Comparison of ENCODE assay signal across 1 cellular context in genomic region chr9:136544549-136545064, GRCh38.
TF ChIP-seq lines count a peak whose summit lies in the region.

No MANE protein-coding gene starts in this region.

TF ChIP-seq in HEK293, 187 proteins besides CTCF, POLR2A, EP300 and RAD21 (continued from another document):
- no peak for TF ChIP-seq ZBTB49 (tag by site-specific recombination; IDR thresholded peaks at IDR 0.05; ENCODE audit: low read depth)
- no peak for TF ChIP-seq ZNF610 (tag by site-specific recombination; IDR thresholded peaks at IDR 0.05; ENCODE audit: borderline replicate concordance)
- TF ChIP-seq ZNF792 (tag by site-specific recombination; IDR thresholded peaks at IDR 0.05): no peak
- TF ChIP-seq ZNF121 (tag by site-specific recombination; IDR thresholded peaks at IDR 0.05): no peak
- TF ChIP-seq SCRT1 (tag by site-specific recombination; IDR thresholded peaks at IDR 0.05; ENCODE audit: borderline replicate concordance): no peak
- no peak for TF ChIP-seq HOXC10 (CRISPR knock-in tag; IDR thresholded peaks at IDR 0.05)
- TF ChIP-seq ZSCAN23 (tag by site-specific recombination; IDR thresholded peaks at IDR 0.05): no peak
- TF ChIP-seq ZNF433 (tag by site-specific recombination; IDR thresholded peaks at IDR 0.05; ENCODE audit: low read depth): no peak
- TF ChIP-seq WT1 (tag by site-specific recombination; IDR thresholded peaks at IDR 0.05): no peak
- no peak for TF ChIP-seq ZNF776 (tag by site-specific recombination; IDR thresholded peaks at IDR 0.05; ENCODE audit: borderline replicate concordance)
- TF ChIP-seq KLF7 (tag by site-specific recombination; IDR thresholded peaks at IDR 0.05; ENCODE audit: borderline replicate concordance): no peak; the same call in 1 of the 2 replicates
- TF ChIP-seq ZBTB7A (tag by site-specific recombination; IDR thresholded peaks at IDR 0.05; ENCODE audit: low read depth): no peak
- no peak for TF ChIP-seq ZFP41 (tag by site-specific recombination; IDR thresholded peaks at IDR 0.05; ENCODE audit: borderline replicate concordance)
- TF ChIP-seq REST (tag by site-specific recombination; IDR thresholded peaks at IDR 0.05): no peak
- no peak for TF ChIP-seq ZFP69B (tag by site-specific recombination; IDR thresholded peaks at IDR 0.05)
- TF ChIP-seq KLF1 (tag by site-specific recombination; IDR thresholded peaks at IDR 0.05): peak; percentile 88
- TF ChIP-seq REPIN1 (tag by site-specific recombination; IDR thresholded peaks at IDR 0.05; ENCODE audit: low read depth): no peak
- no peak for TF ChIP-seq ZNF624 (tag by site-specific recombination; IDR thresholded peaks at IDR 0.05)
- TF ChIP-seq ZNF704 (tag by site-specific recombination; IDR thresholded peaks at IDR 0.05): no peak
- TF ChIP-seq ZNF202 (tag by site-specific recombination; IDR thresholded peaks at IDR 0.05; ENCODE audit: borderline replicate concordance): no peak
- 0 out of 2 replicates have a peak, but pooled peaks have one; percentile 63 for TF ChIP-seq SP7 (tag by site-specific recombination; IDR thresholded peaks at IDR 0.05)
- TF ChIP-seq ZNF580 (tag by site-specific recombination; IDR thresholded peaks at IDR 0.05): no peak
- no peak for TF ChIP-seq ZNF19 (tag by site-specific recombination; IDR thresholded peaks at IDR 0.05; ENCODE audit: low read depth)
- TF ChIP-seq ZNF174 (tag by site-specific recombination; IDR thresholded peaks at IDR 0.05): no peak
- no peak for TF ChIP-seq ZNF23 (tag by site-specific recombination; IDR thresholded peaks at IDR 0.05; ENCODE audit: borderline replicate concordance)
- no peak for TF ChIP-seq GLI4 (tag by site-specific recombination; IDR thresholded peaks at IDR 0.05)
- no peak for TF ChIP-seq SETDB1 (IDR thresholded peaks at IDR 0.05; ENCODE audit: insufficient read length, low read length)
- no peak for TF ChIP-seq PBX3 (CRISPR knock-in tag; IDR thresholded peaks at IDR 0.05)
- TF ChIP-seq ZNF2 (tag by site-specific recombination; IDR thresholded peaks at IDR 0.05): no peak
- TF ChIP-seq PRDM10 (tag by site-specific recombination; IDR thresholded peaks at IDR 0.05): peak; percentile 54
- TF ChIP-seq ZNF157 (tag by site-specific recombination; IDR thresholded peaks at IDR 0.05): no peak
- no peak for TF ChIP-seq ZNF266 (tag by site-specific recombination; IDR thresholded peaks at IDR 0.05; ENCODE audit: low read depth)
- no peak for TF ChIP-seq ZNF692 (tag by site-specific recombination; IDR thresholded peaks at IDR 0.05)
- TF ChIP-seq SP3 (tag by site-specific recombination; IDR thresholded peaks at IDR 0.05): peak; percentile 69
- no peak for TF ChIP-seq ZNF747 (tag by site-specific recombination; IDR thresholded peaks at IDR 0.05)
TF ChIP-seq in HEK293: peak in this region for 22.
